In genomic region chr6:20024316-20024673, GRCh38 we compare ENCODE assay signal across 12 cellular contexts.
DNase-seq lines count a peak whose midpoint lies in the region; ATAC-seq and TF ChIP-seq lines count a peak whose summit lies in the region.
"Had no signal": no experiment of that assay in that cellular context is flagged by ENCODE, and none has a peak within 500 bp of the region (broad histone marks: within the 10 kb centered on the region; RNA-seq: fewer than 3 reads in every experiment).

No MANE protein-coding gene starts in this region.

- H3K27me3 Mint-ChIP-seq in CD4-positive, alpha-beta T cell: peaks cover 41% of the 10 kb centered on the region

- no peak overlapping the region for H3K27ac Mint-ChIP-seq in CD4-positive, alpha-beta T cell
- no peak overlapping the region for H3K27ac Mint-ChIP-seq in activated naive CD4-positive, alpha-beta T cell treated with anti-CD3 and anti-CD28 coated beads, Interleukin-2, amount 50 U/mL, for 72 hours
- H3K27ac Mint-ChIP-seq: brain had no signal

- ATAC-seq in CD4-positive, alpha-beta T cell (ENCODE audit: poor library complexity): no peak
- peak; percentile 13 for ATAC-seq in GM19395 (IDR thresholded peaks at IDR 0.05; ENCODE audit: unreplicated experiment)
- ATAC-seq in HG03354 (IDR thresholded peaks at IDR 0.05; ENCODE audit: poor library complexity, severe bottlenecking, unreplicated experiment): peak; percentile 34
- ATAC-seq in activated naive CD4-positive, alpha-beta T cell treated with anti-CD3 and anti-CD28 coated beads, Interleukin-2, amount 50 U/mL, for 72 hours: peak; percentile 5 to 20

- CTCF ChIA-PET in CD4-positive, alpha-beta T cell (lab: Charles Lee): no interaction called here

- no peak overlapping the region for H3K27ac ChIP-seq in CD4-positive, alpha-beta T cell (ENCODE audit: low read depth, low read length)

- DNase-seq in CD4-positive, alpha-beta T cell: no peak
- no peak for DNase-seq in activated naive CD4-positive, alpha-beta T cell treated with anti-CD3 and anti-CD28 coated beads, Interleukin-2, amount 50 U/mL, for 72 hours (ENCODE audit: low spot score in 2 of 2)
- no peak for DNase-seq in NCI-H82 treated with DMSO at 0.1 percent for 48 hours (lab: John Stamatoyannopoulos, UW; ENCODE audit: unreplicated experiment)
- no peak for DNase-seq in HT-29 (ENCODE audit: low spot score)
- DNase-seq in NAMALWA (ENCODE audit: low spot score): no peak
- DNase-seq in NCI-H128 (lab: John Stamatoyannopoulos, UW; ENCODE audit: unreplicated experiment): no peak
- DNase-seq: BE2C; MG63; stimulated activated naive B cell treated with anti-CD40 and anti-IgM and Interleukin-4, amounts not matched to agents 10 μg/mL and 1 μg/mL and 100 μg/mL, for 72 hours had no signal

- peak overlapping the region; percentile 83 for H3K4me3 Mint-ChIP-seq in CD4-positive, alpha-beta T cell
- H3K4me3 Mint-ChIP-seq: brain had no signal

- H3K27me3 ChIP-seq in CD4-positive, alpha-beta T cell (ENCODE audit: control insufficient read depth, insufficient read depth, low read length): no peaks in the 10 kb centered on the region
- H3K27me3 ChIP-seq: BE2C, MG63 had no signal

- H3K4me1 Mint-ChIP-seq in CD4-positive, alpha-beta T cell (ENCODE audit: low read depth): peaks cover 15% of the 10 kb centered on the region
- H3K4me1 Mint-ChIP-seq: brain had no signal

- no peaks in the 10 kb centered on the region for H3K9me3 Mint-ChIP-seq in CD4-positive, alpha-beta T cell
- H3K9me3 Mint-ChIP-seq in activated naive CD4-positive, alpha-beta T cell treated with anti-CD3 and anti-CD28 coated beads, Interleukin-2, amount 50 U/mL, for 72 hours: no peaks in the 10 kb centered on the region

- H3K9me3 ChIP-seq in CD4-positive, alpha-beta T cell (ENCODE audit: control insufficient read depth, low read length): no peaks in the 10 kb centered on the region
- H3K9me3 ChIP-seq: BE2C, MG63 had no signal

- TF ChIP-seq CTCF in CD4-positive, alpha-beta T cell (IDR thresholded peaks at IDR 0.05): no peak

- no peaks in the 10 kb centered on the region for H3K36me3 Mint-ChIP-seq in CD4-positive, alpha-beta T cell (ENCODE audit: low read depth)
- no peaks in the 10 kb centered on the region for H3K36me3 Mint-ChIP-seq in activated naive CD4-positive, alpha-beta T cell treated with anti-CD3 and anti-CD28 coated beads, Interleukin-2, amount 50 U/mL, for 72 hours
- H3K36me3 Mint-ChIP-seq: brain; stimulated activated naive B cell treated with anti-CD40 and anti-IgM and Interleukin-4, amounts not matched to agents 10 μg/mL and 1 μg/mL and 100 μg/mL, for 72 hours had no signal

- POLR2A ChIA-PET in CD4-positive, alpha-beta T cell (lab: Charles Lee): no interaction called here

- intact Hi-C loops in CD4-positive, alpha-beta T cell (cut with DNase I, micrococcal nuclease): no loop called here
